Comparison of ENCODE assay signal across 8 cellular contexts in the genomic region with DNA sequence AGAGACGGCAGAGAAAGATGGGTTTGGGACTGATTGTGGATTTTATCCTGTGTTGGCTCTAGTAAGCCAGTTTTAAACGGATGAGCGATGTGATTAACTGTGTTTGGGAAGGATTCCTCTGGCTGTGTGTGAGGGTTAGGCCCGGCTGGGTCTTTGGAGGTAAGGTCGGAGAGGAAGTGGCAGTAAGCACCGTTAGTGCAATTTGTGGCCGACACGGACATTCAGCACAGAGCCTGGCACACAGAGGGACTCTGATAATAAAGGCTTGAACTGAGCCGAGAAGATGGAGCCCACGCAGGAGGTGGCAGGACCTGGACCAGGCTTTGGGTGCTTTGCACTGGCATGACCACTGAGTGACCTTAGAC. TPM values are rescaled to one million over a fixed set of nuclear protein-coding genes. Genes with fewer than 3 reads are reported as not detected.
A peak's percentile ranks its signal among the peaks of the same experiment; 100 is the strongest.
DNase-seq lines count a peak whose midpoint lies in the region; TF ChIP-seq lines count a peak whose summit lies in the region.

No MANE protein-coding gene starts in this region.

- no peak overlapping the region for H2AFZ ChIP-seq in neural progenitor cell (replicated peaks)

- no peaks in the 10 kb centered on the region for H3K27me3 ChIP-seq in CD4-positive, alpha-beta memory T cell (ENCODE audit: insufficient read depth, low read length)
- H3K27me3 ChIP-seq in ectodermal cell (ENCODE audit: control insufficient read depth, insufficient read depth, low read length, poor library complexity, severe bottlenecking), result peaks cover 12% of the 10 kb centered on the region
- peaks cover 5% of the 10 kb centered on the region for H3K27me3 ChIP-seq in neural progenitor cell

- peaks cover 26 to 41% (median 35%) of the 10 kb centered on the region in 4 donors for H3K4me1 Mint-ChIP-seq in CD4-positive, alpha-beta memory T cell
- peaks cover 29% of the 10 kb centered on the region for H3K4me1 Mint-ChIP-seq in neural progenitor cell

- H3K4me3 ChIP-seq in CD4-positive, alpha-beta memory T cell (ENCODE audit: low read length in 2 of 2), result peak overlapping the region; percentile 60 to 94
- H3K4me3 ChIP-seq in NB4 (ENCODE audit: low read depth, low read length), result peak overlapping the region; percentile 78
- H3K4me3 ChIP-seq in ectodermal cell (ENCODE audit: insufficient read depth, low read depth, low read length), result peak overlapping the region; percentile 96
- H3K4me3 ChIP-seq in neural progenitor cell, result peak overlapping the region; percentile 75

- H3K4me2 ChIP-seq in neural progenitor cell, result peak overlapping the region; percentile 88

- H3K9me3 ChIP-seq in CD4-positive, alpha-beta memory T cell (ENCODE audit: control insufficient read depth in 1 of 2, low read length in 2 of 2), result no peaks in the 10 kb centered on the region
- H3K9me3 ChIP-seq in ectodermal cell (ENCODE audit: control insufficient read depth, low read length), result no peaks in the 10 kb centered on the region
- no peaks in the 10 kb centered on the region for H3K9me3 ChIP-seq in neural progenitor cell (ENCODE audit: low read depth)

- 68 to 70% methylated on average over 10 of the region's 10 CpGs for WGBS in ectodermal cell, 2 experiments

- peaks cover 0 to 2% (median 0%) of the 10 kb centered on the region in 8 donors for H3K9me3 Mint-ChIP-seq in CD4-positive, alpha-beta memory T cell
- H3K9me3 Mint-ChIP-seq in neural progenitor cell, result no peaks in the 10 kb centered on the region

- H3K36me3 Mint-ChIP-seq in CD4-positive, alpha-beta memory T cell, result peaks cover 6 to 17% of the 10 kb centered on the region in 2 donors
- H3K36me3 Mint-ChIP-seq in neural progenitor cell, result peaks cover 2% of the 10 kb centered on the region

- peaks cover 25% of the 10 kb centered on the region for H3K79me2 ChIP-seq in neural progenitor cell (ENCODE audit: low read depth)

- no peak overlapping the region for H3K9ac ChIP-seq in neural progenitor cell

- DNase-seq in CD4-positive, alpha-beta memory T cell, result no peak
- DNase-seq in NB4 (ENCODE audit: low read depth) (peak; percentile 58), neural progenitor cell (ENCODE audit: low spot score) (no peak), NCI-H526 (lab: John Stamatoyannopoulos, UW) (no peak), NCI-H1930 (lab: John Stamatoyannopoulos, UW) (no peak), COLO668 (lab: John Stamatoyannopoulos, UW; ENCODE audit: unreplicated experiment) (no peak), KBM-7 (no peak)

- peak overlapping the region; percentile 90 to 99 (median 94) for H3K4me3 Mint-ChIP-seq in CD4-positive, alpha-beta memory T cell
- H3K4me3 Mint-ChIP-seq in neural progenitor cell, result peak overlapping the region; percentile 95

- H3K4me1 ChIP-seq in CD4-positive, alpha-beta memory T cell (ENCODE audit: insufficient read depth, low read length), result peaks cover 31% of the 10 kb centered on the region
- peaks cover 16% of the 10 kb centered on the region for H3K4me1 ChIP-seq in ectodermal cell (ENCODE audit: control insufficient read depth, insufficient read depth, low read length)
- peaks cover 10% of the 10 kb centered on the region for H3K4me1 ChIP-seq in neural progenitor cell

- H3K27me3 Mint-ChIP-seq in CD4-positive, alpha-beta memory T cell, result no peaks in the 10 kb centered on the region
- H3K27me3 Mint-ChIP-seq in neural progenitor cell (ENCODE audit: insufficient read depth, low read depth), result peaks cover 11% of the 10 kb centered on the region

- CTCF ChIA-PET in CD4-positive, alpha-beta memory T cell (lab: Charles Lee; ENCODE audit: partially characterized antibody), result interaction anchor here (1.5 to 3.0 kb wide), 2 partner anchors 10 to 74 kb away, joined by 5 to 11 read pairs; no protein-coding TSS in a partner anchor

- TF ChIP-seq CTCF in NB4 (IDR thresholded peaks at IDR 0.05; ENCODE audit: low read depth, low read length), result no peak
- no peak for TF ChIP-seq CTCF in neural progenitor cell (IDR thresholded peaks at IDR 0.05)

- no peak for TF ChIP-seq POLR2A in NB4 (IDR thresholded peaks at IDR 0.05; ENCODE audit: extremely low read depth, insufficient read length)

- no peaks in the 10 kb centered on the region for H3K36me3 ChIP-seq in CD4-positive, alpha-beta memory T cell (ENCODE audit: insufficient read depth, low read length)
- H3K36me3 ChIP-seq in ectodermal cell (ENCODE audit: control insufficient read depth, insufficient read depth, low read length), result no peaks in the 10 kb centered on the region
- no peaks in the 10 kb centered on the region for H3K36me3 ChIP-seq in neural progenitor cell

- in situ Hi-C loops in KBM-7 (cut with MboI; ENCODE audit: low pct_unique_long_range_greater_than_20kb, low sequenced_read_pairs), result no loop called here

- H3K27ac Mint-ChIP-seq in CD4-positive, alpha-beta memory T cell, result peak overlapping the region; percentile 91 to 99 (median 96)
- peak overlapping the region; percentile 85 for H3K27ac Mint-ChIP-seq in neural progenitor cell

- H3F3A ChIP-seq in neural progenitor cell (ENCODE audit: low read depth), result peaks cover 25% of the 10 kb centered on the region

- peak overlapping the region; percentile 88 for H3K27ac ChIP-seq in CD4-positive, alpha-beta memory T cell (ENCODE audit: low read depth, low read length)
- H3K27ac ChIP-seq in ectodermal cell (ENCODE audit: insufficient read depth, low read depth, low read length, poor library complexity, severe bottlenecking) (no peak overlapping the region), neural progenitor cell (no peak overlapping the region)

- peaks cover 18% of the 10 kb centered on the region for H4K20me1 ChIP-seq in neural progenitor cell (ENCODE audit: low read depth)

- POLR2A ChIA-PET in CD4-positive, alpha-beta memory T cell (lab: Charles Lee; ENCODE audit: partially characterized antibody), result interaction anchor here (0.6 to 4.9 kb wide), 17 partner anchors 8 to 589 kb away, joined by 4 to 36 read pairs (median 13); a partner anchor contains a TSS

- intact Hi-C loops in CD4-positive, alpha-beta memory T cell (cut with micrococcal nuclease), result loop anchor here (2.0 kb wide), 1 partner anchor 390 kb away; a partner anchor contains a TSS

RNA-seq across cellular contexts. Expression of a gene that starts 1.3 kb away (rescaled TPM):
- 10 to 100 TPM; 53.3 to 57.2 TPM for total RNA-seq in CD4-positive, alpha-beta memory T cell
- polyA plus RNA-seq in CD4-positive, alpha-beta memory T cell, result 10 to 100 TPM; 27.5 to 58.4 TPM
- polyA plus RNA-seq in ectodermal cell (2013, experiment 1 of 4), result 41.5 TPM
- polyA plus RNA-seq in ectodermal cell (2013, experiment 2 of 4), result 45.8 TPM
- 36.0 TPM for polyA plus RNA-seq in ectodermal cell (2013, experiment 3 of 4)
- polyA plus RNA-seq in ectodermal cell (2013, experiment 4 of 4), result 43.3 TPM
- total RNA-seq in neural progenitor cell (ENCODE audit: low replicate concordance), result 20.7 and 31.2 TPM in 2 replicates

RNA-seq across cellular contexts. Expression of a gene that starts 21.1 kb away (rescaled TPM):
- total RNA-seq in CD4-positive, alpha-beta memory T cell, result 10 to 100 TPM; 24.8 to 26.2 TPM
- 1 to 10 TPM in 1 of 2 donors, under 1 TPM in 1; 0.65 to 6.5 TPM for polyA plus RNA-seq in CD4-positive, alpha-beta memory T cell
- polyA plus RNA-seq in ectodermal cell (2013, experiment 1 of 4), result 133 TPM
- 139 TPM for polyA plus RNA-seq in ectodermal cell (2013, experiment 2 of 4)
- polyA plus RNA-seq in ectodermal cell (2013, experiment 3 of 4), result 118 TPM
- 124 TPM for polyA plus RNA-seq in ectodermal cell (2013, experiment 4 of 4)
- 24.9 and 50.4 TPM in 2 replicates for total RNA-seq in neural progenitor cell (ENCODE audit: low replicate concordance)

RNA-seq across cellular contexts. Expression of a gene that starts 38.2 kb away (rescaled TPM):
- not detected for total RNA-seq in CD4-positive, alpha-beta memory T cell
- polyA plus RNA-seq in CD4-positive, alpha-beta memory T cell, result not detected
- 14.9 TPM for polyA plus RNA-seq in ectodermal cell (2013, experiment 1 of 4)
- polyA plus RNA-seq in ectodermal cell (2013, experiment 2 of 4), result 15.2 TPM
- 13.6 TPM for polyA plus RNA-seq in ectodermal cell (2013, experiment 3 of 4)
- polyA plus RNA-seq in ectodermal cell (2013, experiment 4 of 4), result 11.6 TPM
- 15.2 and 17.1 TPM in 2 replicates for total RNA-seq in neural progenitor cell (ENCODE audit: low replicate concordance)

RNA-seq across cellular contexts. Expression of a gene that starts 54.4 kb away (rescaled TPM):
- total RNA-seq in CD4-positive, alpha-beta memory T cell, result 1 to 10 TPM; 2.1 to 2.6 TPM
- polyA plus RNA-seq in CD4-positive, alpha-beta memory T cell, result under 1 TPM in 1 of 2 donors, not detected in 1; 0.29 TPM
- polyA plus RNA-seq in ectodermal cell (2013, experiment 1 of 4), result 9.5 TPM
- 9.3 TPM for polyA plus RNA-seq in ectodermal cell (2013, experiment 2 of 4)
- polyA plus RNA-seq in ectodermal cell (2013, experiment 3 of 4), result 6.2 TPM
- 6.9 TPM for polyA plus RNA-seq in ectodermal cell (2013, experiment 4 of 4)
- total RNA-seq in neural progenitor cell (ENCODE audit: low replicate concordance), result 1.1 and 3.7 TPM in 2 replicates

Comparison
In these comparisons a context has a peak if more than half of its experiments do, and no peak if none do; other contexts are left out.
1. RNA of a gene that starts 38.2 kb away (total RNA-seq): 15.2 to 17.1 TPM in neural progenitor cell; not detected in CD4-positive, alpha-beta memory T cell; every median in the first group is over 10 times any median in the second.
2. Peak in every context shown above with its lines, with median percentiles within 50 percentile points of each other: H3K4me3 ChIP-seq.